ENCODE assay signal across 10 cellular contexts in the genomic region with DNA sequence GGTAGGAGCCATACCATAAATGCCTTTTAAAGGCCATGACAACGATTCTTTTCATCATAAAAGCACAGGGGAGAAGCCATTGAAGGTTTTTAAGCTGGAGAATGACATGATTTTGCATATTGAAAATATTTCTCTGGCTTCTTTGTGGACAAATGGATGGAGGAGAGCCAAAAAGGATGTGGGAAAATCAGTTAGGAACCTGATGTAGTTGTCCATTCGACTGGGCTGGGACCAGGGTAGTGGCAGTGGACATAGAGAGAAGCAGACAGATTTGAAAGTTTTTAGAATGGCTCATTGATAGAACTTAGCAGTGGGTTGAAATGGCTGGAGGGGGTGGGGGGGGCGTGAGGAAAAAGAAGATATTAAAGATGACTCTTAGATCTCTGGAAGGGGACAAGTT.
"Had no signal": no experiment of that assay in that cellular context is flagged by ENCODE, and none has a peak within 500 bp of the region (broad histone marks: within the 10 kb centered on the region; RNA-seq: fewer than 3 reads in every experiment).

No MANE protein-coding gene starts in this region.

- H3K27ac ChIP-seq: GM23248, HL-60 had no signal

- H3K4me3 Mint-ChIP-seq: HFFc6 had no signal

- H3K9me3 ChIP-seq: HAP-1 had no signal

- H3K4me1 ChIP-seq: HAP-1 had no signal

- DNase-seq: GM23248, GOT3, H7, HFFc6, IMR-90, KG1 had no signal

- H2AFZ ChIP-seq: GM23248 had no signal

- H3K36me3 ChIP-seq: HAP-1 had no signal

- H3K9me3 Mint-ChIP-seq: HFFc6 had no signal

- FAIRE-seq: HTR-8/SVneo, K562 had no signal

- H3K9ac ChIP-seq: GM23248 had no signal

- H3K4me3 ChIP-seq: GM23248, HAP-1, K562 had no signal

- H3K27ac Mint-ChIP-seq: HFFc6 had no signal
